25 cellular contexts compared by ENCODE assay signal in genomic region chr2:83072767-83073166, GRCh38.
"Had no signal": no experiment of that assay in that cellular context is flagged by ENCODE, and none has a peak within 500 bp of the region (broad histone marks: within the 10 kb centered on the region; RNA-seq: fewer than 3 reads in every experiment).

No MANE protein-coding gene starts in this region.

- H3K4me3 ChIP-seq: neural progenitor cell, ovary, psoas muscle, skin epidermis, stomach, thoracic aorta, thyroid gland, tibial nerve, upper lobe of left lung, vagina had no signal

- ATAC-seq: natural killer cell; psoas muscle; right cardiac atrium; sciatic nerve; stimulated activated effector memory CD8-positive, alpha-beta T cell treated with anti-CD3 and anti-CD28 coated beads, Interleukin-12 subunit alpha, Interleukin-12 subunit beta, amount 100 ng/mL, for 72 hours; stimulated activated naive B cell treated with anti-CD40 and anti-IgM and Interleukin-4, amounts not matched to agents 10 μg/mL and 1 μg/mL and 100 μg/mL, for 72 hours had no signal

- H3K9me3 ChIP-seq: ovary, psoas muscle, stomach, thoracic aorta, thyroid gland, tibial nerve, upper lobe of left lung, vagina had no signal

- H3K4me1 ChIP-seq: neural progenitor cell, parathyroid adenoma, psoas muscle, stomach, thyroid gland, tibial nerve, upper lobe of left lung, vagina had no signal

- DNase-seq: natural killer cell; occipital lobe; ovary; posterior cingulate gyrus; psoas muscle; right cardiac atrium; stimulated activated CD4-positive, alpha-beta T cell treated with anti-CD3 and anti-CD28 coated beads, Interleukin-15, amount 100 ng/mL, for 24 hours; stimulated activated CD4-positive, alpha-beta T cell treated with anti-CD3 and anti-CD28 coated beads, Interleukin-2, amount 100 ng/mL, for 24 hours; stimulated activated CD4-positive, alpha-beta T cell treated with anti-CD3 and anti-CD28 coated beads, Interleukin-2, amount 100 ng/mL, for 48 hours; stimulated activated CD4-positive, alpha-beta T cell treated with anti-CD3 and anti-CD28 coated beads, Interleukin-4, amount 100 ng/mL, for 24 hours; stimulated activated naive B cell treated with anti-CD40 and anti-IgM and Interleukin-4, amounts not matched to agents 10 μg/mL and 1 μg/mL and 100 μg/mL, for 72 hours; stimulated activated naive CD4-positive, alpha-beta T cell treated with Interleukin-2 at 50 U/mL for 16 hours; stomach; thyroid gland; trophoblast cell; upper lobe of left lung had no signal

- H3K27me3 ChIP-seq: neural progenitor cell, ovary, stomach, thyroid gland, tibial nerve, upper lobe of left lung, vagina had no signal

- H3K4me2 ChIP-seq: neural progenitor cell had no signal

- H3K9ac ChIP-seq: neural progenitor cell, parathyroid adenoma had no signal

- H3K36me3 ChIP-seq: neural progenitor cell, ovary, stomach, thoracic aorta, thyroid gland, tibial nerve, upper lobe of left lung, vagina had no signal

- H3K27ac ChIP-seq: neural progenitor cell, ovary, parathyroid adenoma, psoas muscle, skin epidermis, stomach, thoracic aorta, thyroid gland, tibial nerve, upper lobe of left lung, vagina had no signal

- H2AFZ ChIP-seq: neural progenitor cell, parathyroid adenoma had no signal

- FAIRE-seq: urothelium cell line had no signal

- H3K79me2 ChIP-seq: parathyroid adenoma had no signal
